1 cellular context compared by ENCODE assay signal in the genomic region with DNA sequence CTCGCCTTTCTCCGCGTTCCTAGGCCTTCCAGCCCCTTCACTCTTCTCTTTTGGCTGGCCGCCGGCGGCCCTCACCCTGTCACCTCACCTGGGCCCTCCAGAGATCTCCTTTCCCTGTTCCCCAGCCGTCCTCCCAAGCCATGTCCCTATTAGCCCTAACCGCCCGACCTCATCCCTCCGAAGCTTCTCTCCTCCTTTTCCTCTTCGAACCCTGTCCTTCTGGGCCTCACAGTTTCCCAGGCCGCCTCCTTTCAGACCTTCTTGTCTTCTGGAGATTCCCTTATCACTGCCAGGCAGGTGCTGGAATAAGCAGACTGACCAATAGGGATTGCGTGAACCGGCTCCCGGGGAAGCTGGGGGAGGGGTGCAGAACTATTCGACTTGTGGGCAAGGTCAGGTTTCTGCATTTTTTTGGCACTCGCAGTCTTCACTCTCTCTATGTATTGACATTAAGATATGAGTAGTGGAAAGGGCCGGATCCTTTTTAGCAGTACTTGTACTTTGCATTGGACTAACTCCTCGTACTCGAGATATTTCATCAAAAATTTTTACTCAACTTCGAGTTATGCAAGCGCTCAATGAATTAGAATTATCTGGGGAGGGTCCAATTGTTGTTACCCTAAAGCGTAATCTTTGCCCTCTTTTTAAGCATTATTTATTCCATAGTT.
TF ChIP-seq lines count a peak whose summit lies in the region.

No MANE protein-coding gene starts in this region.

TF ChIP-seq in K562, 482 proteins besides CTCF, POLR2A, EP300 and RAD21 (continued from another document and continues in another):
- TF ChIP-seq, protein P1, sequence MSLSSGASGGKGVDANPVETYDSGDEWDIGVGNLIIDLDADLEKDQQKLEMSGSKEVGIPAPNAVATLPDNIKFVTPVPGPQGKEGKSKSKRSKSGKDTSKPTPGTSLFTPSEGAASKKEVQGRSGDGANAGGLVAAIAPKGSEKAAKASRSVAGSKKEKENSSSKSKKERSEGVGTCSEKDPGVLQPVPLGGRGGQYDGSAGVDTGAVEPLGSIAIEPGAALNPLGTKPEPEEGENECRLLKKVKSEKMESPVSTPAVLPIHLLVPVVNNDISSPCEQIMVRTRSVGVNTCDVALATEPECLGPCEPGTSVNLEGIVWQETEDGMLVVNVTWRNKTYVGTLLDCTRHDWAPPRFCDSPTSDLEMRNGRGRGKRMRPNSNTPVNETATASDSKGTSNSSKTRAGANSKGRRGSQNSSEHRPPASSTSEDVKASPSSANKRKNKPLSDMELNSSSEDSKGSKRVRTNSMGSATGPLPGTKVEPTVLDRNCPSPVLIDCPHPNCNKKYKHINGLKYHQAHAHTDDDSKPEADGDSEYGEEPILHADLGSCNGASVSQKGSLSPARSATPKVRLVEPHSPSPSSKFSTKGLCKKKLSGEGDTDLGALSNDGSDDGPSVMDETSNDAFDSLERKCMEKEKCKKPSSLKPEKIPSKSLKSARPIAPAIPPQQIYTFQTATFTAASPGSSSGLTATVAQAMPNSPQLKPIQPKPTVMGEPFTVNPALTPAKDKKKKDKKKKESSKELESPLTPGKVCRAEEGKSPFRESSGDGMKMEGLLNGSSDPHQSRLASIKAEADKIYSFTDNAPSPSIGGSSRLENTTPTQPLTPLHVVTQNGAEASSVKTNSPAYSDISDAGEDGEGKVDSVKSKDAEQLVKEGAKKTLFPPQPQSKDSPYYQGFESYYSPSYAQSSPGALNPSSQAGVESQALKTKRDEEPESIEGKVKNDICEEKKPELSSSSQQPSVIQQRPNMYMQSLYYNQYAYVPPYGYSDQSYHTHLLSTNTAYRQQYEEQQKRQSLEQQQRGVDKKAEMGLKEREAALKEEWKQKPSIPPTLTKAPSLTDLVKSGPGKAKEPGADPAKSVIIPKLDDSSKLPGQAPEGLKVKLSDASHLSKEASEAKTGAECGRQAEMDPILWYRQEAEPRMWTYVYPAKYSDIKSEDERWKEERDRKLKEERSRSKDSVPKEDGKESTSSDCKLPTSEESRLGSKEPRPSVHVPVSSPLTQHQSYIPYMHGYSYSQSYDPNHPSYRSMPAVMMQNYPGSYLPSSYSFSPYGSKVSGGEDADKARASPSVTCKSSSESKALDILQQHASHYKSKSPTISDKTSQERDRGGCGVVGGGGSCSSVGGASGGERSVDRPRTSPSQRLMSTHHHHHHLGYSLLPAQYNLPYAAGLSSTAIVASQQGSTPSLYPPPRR (CRISPR knock-in tag; IDR thresholded peaks at IDR 0.05; ENCODE audit: borderline replicate concordance), result no peak
- TF ChIP-seq ZNF778 (CRISPR knock-in tag; IDR thresholded peaks at IDR 0.05) (no peak), IRF2 (CRISPR knock-in tag; IDR thresholded peaks at IDR 0.05) (no peak), RNF2 (IDR thresholded peaks at IDR 0.05) (peak; percentile 92), ESRRB (CRISPR knock-in tag; IDR thresholded peaks at IDR 0.05; ENCODE audit: borderline replicate concordance) (no peak), RAD51 (IDR thresholded peaks at IDR 0.05; ENCODE audit: borderline replicate concordance, low read depth) (no peak), MBD2 (IDR thresholded peaks at IDR 0.05; ENCODE audit: borderline replicate concordance, low read depth) (no peak; the same call in 1 of the 2 replicates), BRF1 (IDR thresholded peaks at IDR 0.05; ENCODE audit: borderline replicate concordance, extremely low read depth, insufficient read length) (no peak), KDM5B (IDR thresholded peaks at IDR 0.05; ENCODE audit: insufficient replicate concordance, low read depth, low read length) (peak; percentile 31), SIN3B (IDR thresholded peaks at IDR 0.05; ENCODE audit: low read depth) (no peak), FOXM1 (IDR thresholded peaks at IDR 0.05; ENCODE audit: low read depth) (peak; percentile 87), FOXM1 (CRISPR knock-in tag; IDR thresholded peaks at IDR 0.05; ENCODE audit: low read depth) (no peak), NFIC (IDR thresholded peaks at IDR 0.05) (peak; percentile 89), ZSCAN29 (IDR thresholded peaks at IDR 0.05) (0 out of 2 replicates have a peak, but pooled peaks have one; percentile 35), U2AF2 (optimal IDR thresholded peaks at IDR 0.05; ENCODE audit: low read depth, low read length) (no peak), ERF (CRISPR knock-in tag; IDR thresholded peaks at IDR 0.05) (no peak), MECOM (CRISPR knock-in tag; IDR thresholded peaks at IDR 0.05) (no peak), POLR2B (IDR thresholded peaks at IDR 0.05; ENCODE audit: low read depth, partially characterized antibody) (peak; percentile 86), RCOR1 (IDR thresholded peaks at IDR 0.05; ENCODE audit: borderline replicate concordance in 1 of 2, low read depth in 2 of 2, low read length in 2 of 2) (peak; percentile 82 to 97; a peak in 3 of 4 replicates), SPI1 (IDR thresholded peaks at IDR 0.05; ENCODE audit: borderline replicate concordance, low read depth, low read length) (no peak), FOS (IDR thresholded peaks at IDR 0.05; ENCODE audit: extremely low read depth, insufficient read length) (peak; percentile 41), NR4A1 (CRISPR knock-in tag; IDR thresholded peaks at IDR 0.05) (no peak), NR4A1 (tag; IDR thresholded peaks at IDR 0.05) (no peak), TCF7 (IDR thresholded peaks at IDR 0.05; ENCODE audit: borderline replicate concordance) (no peak), RBM17 (IDR thresholded peaks at IDR 0.05; ENCODE audit: borderline replicate concordance, low read depth, low read length) (no peak), NONO (IDR thresholded peaks at IDR 0.05; ENCODE audit: low read depth in 2 of 2, low read length in 1 of 2) (peak in 1 of 2 experiments; percentile 68; a peak in 1 of 4 replicates), HNRNPLL (IDR thresholded peaks at IDR 0.05; ENCODE audit: low read depth, low read length, poor library complexity, severe bottlenecking) (no peak), CHD4 (IDR thresholded peaks at IDR 0.05; ENCODE audit: insufficient read depth, insufficient replicate concordance, low read depth, low read length, poor library complexity, severe bottlenecking) (no peak), SRSF9 (IDR thresholded peaks at IDR 0.05; ENCODE audit: borderline replicate concordance, low read depth, low read length) (no peak), NCOA4 (IDR thresholded peaks at IDR 0.05; ENCODE audit: partially characterized antibody) (peak; percentile 59), BHLHE40 (IDR thresholded peaks at IDR 0.05; ENCODE audit: low read length) (peak; percentile 90), STAT5B (CRISPR knock-in tag; IDR thresholded peaks at IDR 0.05) (no peak), PHF21A (IDR thresholded peaks at IDR 0.05; ENCODE audit: borderline replicate concordance, low read depth) (peak; percentile 94)
- TF ChIP-seq, protein P2, sequence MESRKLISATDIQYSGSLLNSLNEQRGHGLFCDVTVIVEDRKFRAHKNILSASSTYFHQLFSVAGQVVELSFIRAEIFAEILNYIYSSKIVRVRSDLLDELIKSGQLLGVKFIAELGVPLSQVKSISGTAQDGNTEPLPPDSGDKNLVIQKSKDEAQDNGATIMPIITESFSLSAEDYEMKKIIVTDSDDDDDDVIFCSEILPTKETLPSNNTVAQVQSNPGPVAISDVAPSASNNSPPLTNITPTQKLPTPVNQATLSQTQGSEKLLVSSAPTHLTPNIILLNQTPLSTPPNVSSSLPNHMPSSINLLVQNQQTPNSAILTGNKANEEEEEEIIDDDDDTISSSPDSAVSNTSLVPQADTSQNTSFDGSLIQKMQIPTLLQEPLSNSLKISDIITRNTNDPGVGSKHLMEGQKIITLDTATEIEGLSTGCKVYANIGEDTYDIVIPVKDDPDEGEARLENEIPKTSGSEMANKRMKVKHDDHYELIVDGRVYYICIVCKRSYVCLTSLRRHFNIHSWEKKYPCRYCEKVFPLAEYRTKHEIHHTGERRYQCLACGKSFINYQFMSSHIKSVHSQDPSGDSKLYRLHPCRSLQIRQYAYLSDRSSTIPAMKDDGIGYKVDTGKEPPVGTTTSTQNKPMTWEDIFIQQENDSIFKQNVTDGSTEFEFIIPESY (CRISPR knock-in tag; IDR thresholded peaks at IDR 0.05), result no peak
- TF ChIP-seq, protein P3, sequence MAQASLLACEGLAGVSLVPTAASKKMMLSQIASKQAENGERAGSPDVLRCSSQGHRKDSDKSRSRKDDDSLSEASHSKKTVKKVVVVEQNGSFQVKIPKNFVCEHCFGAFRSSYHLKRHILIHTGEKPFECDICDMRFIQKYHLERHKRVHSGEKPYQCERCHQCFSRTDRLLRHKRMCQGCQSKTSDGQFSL (CRISPR knock-in tag; IDR thresholded peaks at IDR 0.05), result no peak
- TF ChIP-seq, protein P3 (tag; IDR thresholded peaks at IDR 0.05), result no peak
- TF ChIP-seq, protein P4, sequence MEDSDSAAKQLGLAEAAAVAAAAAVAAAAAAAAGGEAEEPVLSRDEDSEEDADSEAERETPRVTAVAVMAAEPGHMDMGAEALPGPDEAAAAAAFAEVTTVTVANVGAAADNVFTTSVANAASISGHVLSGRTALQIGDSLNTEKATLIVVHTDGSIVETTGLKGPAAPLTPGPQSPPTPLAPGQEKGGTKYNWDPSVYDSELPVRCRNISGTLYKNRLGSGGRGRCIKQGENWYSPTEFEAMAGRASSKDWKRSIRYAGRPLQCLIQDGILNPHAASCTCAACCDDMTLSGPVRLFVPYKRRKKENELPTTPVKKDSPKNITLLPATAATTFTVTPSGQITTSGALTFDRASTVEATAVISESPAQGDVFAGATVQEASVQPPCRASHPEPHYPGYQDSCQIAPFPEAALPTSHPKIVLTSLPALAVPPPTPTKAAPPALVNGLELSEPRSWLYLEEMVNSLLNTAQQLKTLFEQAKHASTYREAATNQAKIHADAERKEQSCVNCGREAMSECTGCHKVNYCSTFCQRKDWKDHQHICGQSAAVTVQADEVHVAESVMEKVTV (CRISPR knock-in tag; IDR thresholded peaks at IDR 0.05), result no peak
- TF ChIP-seq, protein P5, sequence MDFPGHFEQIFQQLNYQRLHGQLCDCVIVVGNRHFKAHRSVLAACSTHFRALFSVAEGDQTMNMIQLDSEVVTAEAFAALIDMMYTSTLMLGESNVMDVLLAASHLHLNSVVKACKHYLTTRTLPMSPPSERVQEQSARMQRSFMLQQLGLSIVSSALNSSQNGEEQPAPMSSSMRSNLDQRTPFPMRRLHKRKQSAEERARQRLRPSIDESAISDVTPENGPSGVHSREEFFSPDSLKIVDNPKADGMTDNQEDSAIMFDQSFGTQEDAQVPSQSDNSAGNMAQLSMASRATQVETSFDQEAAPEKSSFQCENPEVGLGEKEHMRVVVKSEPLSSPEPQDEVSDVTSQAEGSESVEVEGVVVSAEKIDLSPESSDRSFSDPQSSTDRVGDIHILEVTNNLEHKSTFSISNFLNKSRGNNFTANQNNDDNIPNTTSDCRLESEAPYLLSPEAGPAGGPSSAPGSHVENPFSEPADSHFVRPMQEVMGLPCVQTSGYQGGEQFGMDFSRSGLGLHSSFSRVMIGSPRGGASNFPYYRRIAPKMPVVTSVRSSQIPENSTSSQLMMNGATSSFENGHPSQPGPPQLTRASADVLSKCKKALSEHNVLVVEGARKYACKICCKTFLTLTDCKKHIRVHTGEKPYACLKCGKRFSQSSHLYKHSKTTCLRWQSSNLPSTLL (IDR thresholded peaks at IDR 0.05), result peak; percentile 56; the same call in 1 of the 2 replicates
- TF ChIP-seq, protein P6, sequence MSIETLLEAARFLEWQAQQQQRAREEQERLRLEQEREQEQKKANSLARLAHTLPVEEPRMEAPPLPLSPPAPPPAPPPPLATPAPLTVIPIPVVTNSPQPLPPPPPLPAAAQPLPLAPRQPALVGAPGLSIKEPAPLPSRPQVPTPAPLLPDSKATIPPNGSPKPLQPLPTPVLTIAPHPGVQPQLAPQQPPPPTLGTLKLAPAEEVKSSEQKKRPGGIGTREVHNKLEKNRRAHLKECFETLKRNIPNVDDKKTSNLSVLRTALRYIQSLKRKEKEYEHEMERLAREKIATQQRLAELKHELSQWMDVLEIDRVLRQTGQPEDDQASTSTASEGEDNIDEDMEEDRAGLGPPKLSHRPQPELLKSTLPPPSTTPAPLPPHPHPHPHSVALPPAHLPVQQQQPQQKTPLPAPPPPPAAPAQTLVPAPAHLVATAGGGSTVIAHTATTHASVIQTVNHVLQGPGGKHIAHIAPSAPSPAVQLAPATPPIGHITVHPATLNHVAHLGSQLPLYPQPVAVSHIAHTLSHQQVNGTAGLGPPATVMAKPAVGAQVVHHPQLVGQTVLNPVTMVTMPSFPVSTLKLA (conservative IDR thresholded peaks at IDR 0.05), result peak; percentile 44 to 74
- TF ChIP-seq, protein P7, sequence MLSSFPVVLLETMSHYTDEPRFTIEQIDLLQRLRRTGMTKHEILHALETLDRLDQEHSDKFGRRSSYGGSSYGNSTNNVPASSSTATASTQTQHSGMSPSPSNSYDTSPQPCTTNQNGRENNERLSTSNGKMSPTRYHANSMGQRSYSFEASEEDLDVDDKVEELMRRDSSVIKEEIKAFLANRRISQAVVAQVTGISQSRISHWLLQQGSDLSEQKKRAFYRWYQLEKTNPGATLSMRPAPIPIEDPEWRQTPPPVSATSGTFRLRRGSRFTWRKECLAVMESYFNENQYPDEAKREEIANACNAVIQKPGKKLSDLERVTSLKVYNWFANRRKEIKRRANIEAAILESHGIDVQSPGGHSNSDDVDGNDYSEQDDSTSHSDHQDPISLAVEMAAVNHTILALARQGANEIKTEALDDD (IDR thresholded peaks at IDR 0.05), result no peak
- TF ChIP-seq, protein P8, sequence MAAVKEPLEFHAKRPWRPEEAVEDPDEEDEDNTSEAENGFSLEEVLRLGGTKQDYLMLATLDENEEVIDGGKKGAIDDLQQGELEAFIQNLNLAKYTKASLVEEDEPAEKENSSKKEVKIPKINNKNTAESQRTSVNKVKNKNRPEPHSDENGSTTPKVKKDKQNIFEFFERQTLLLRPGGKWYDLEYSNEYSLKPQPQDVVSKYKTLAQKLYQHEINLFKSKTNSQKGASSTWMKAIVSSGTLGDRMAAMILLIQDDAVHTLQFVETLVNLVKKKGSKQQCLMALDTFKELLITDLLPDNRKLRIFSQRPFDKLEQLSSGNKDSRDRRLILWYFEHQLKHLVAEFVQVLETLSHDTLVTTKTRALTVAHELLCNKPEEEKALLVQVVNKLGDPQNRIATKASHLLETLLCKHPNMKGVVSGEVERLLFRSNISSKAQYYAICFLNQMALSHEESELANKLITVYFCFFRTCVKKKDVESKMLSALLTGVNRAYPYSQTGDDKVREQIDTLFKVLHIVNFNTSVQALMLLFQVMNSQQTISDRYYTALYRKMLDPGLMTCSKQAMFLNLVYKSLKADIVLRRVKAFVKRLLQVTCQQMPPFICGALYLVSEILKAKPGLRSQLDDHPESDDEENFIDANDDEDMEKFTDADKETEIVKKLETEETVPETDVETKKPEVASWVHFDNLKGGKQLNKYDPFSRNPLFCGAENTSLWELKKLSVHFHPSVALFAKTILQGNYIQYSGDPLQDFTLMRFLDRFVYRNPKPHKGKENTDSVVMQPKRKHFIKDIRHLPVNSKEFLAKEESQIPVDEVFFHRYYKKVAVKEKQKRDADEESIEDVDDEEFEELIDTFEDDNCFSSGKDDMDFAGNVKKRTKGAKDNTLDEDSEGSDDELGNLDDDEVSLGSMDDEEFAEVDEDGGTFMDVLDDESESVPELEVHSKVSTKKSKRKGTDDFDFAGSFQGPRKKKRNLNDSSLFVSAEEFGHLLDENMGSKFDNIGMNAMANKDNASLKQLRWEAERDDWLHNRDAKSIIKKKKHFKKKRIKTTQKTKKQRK (IDR thresholded peaks at IDR 0.05; ENCODE audit: borderline replicate concordance, low read depth, low read length), result no peak
